In the genomic region with DNA sequence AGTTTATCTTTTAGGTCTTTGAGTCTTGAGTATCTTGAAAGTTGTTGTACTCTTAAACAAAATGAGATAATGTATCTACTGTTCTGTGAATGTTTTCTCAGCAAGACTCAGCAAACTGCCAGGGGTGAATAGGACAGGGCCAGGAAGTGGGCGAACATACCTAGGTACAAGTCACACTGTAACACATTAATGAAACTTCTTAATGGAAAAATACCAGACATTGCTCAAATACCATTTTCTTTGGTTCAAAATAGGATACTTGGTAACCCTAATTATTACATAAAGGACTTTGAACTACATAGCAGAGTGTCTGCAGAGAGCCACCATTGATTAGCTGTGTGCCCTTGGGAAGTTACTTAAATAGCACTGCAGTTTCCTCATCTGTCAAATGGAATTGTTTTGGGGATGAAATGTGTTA, we compare ENCODE assay signal across 1 cellular context.
TF ChIP-seq lines count a peak whose summit lies in the region.

No MANE protein-coding gene starts in this region.

TF ChIP-seq in HepG2, 621 proteins besides CTCF, POLR2A, EP300 and RAD21 (continued from another document and continues in another):
- no peak for TF ChIP-seq ZFP41 (CRISPR knock-in tag; IDR thresholded peaks at IDR 0.05; ENCODE audit: borderline replicate concordance)
- no peak for TF ChIP-seq TFDP1 (CRISPR knock-in tag; IDR thresholded peaks at IDR 0.05; ENCODE audit: borderline replicate concordance)
- peak; percentile 80 for TF ChIP-seq MED1 (CRISPR knock-in tag; IDR thresholded peaks at IDR 0.05)
- 0 out of 2 replicates have a peak, but pooled peaks have one; percentile 12 for TF ChIP-seq ZNF503 (CRISPR knock-in tag; IDR thresholded peaks at IDR 0.05)
- TF ChIP-seq ZMYM2 (CRISPR knock-in tag; IDR thresholded peaks at IDR 0.05): peak; percentile 52; the same call in 1 of the 2 replicates
- peak; percentile 54 for TF ChIP-seq NR2F2 (IDR thresholded peaks at IDR 0.05; ENCODE audit: borderline replicate concordance, low read depth)
- peak in 1 of 2 experiments; percentile 57; a peak in 1 of 4 replicates for TF ChIP-seq REST (IDR thresholded peaks at IDR 0.05; ENCODE audit: borderline replicate concordance in 1 of 2, low read depth in 1 of 2, low read length in 2 of 2)
- TF ChIP-seq ZNF761 (CRISPR knock-in tag; conservative IDR thresholded peaks at IDR 0.05): no peak
- no peak for TF ChIP-seq ZNF234 (CRISPR knock-in tag; conservative IDR thresholded peaks at IDR 0.05)
- TF ChIP-seq ATF5 (CRISPR knock-in tag; IDR thresholded peaks at IDR 0.05; ENCODE audit: low read depth): no peak
- TF ChIP-seq SAP130 (CRISPR knock-in tag; IDR thresholded peaks at IDR 0.05; ENCODE audit: low read depth): peak; percentile 71
- TF ChIP-seq ZNF629 (CRISPR knock-in tag; conservative IDR thresholded peaks at IDR 0.05): peak; percentile 77
- peak; percentile 59; the same call in 1 of the 2 replicates for TF ChIP-seq ZNF280D (CRISPR knock-in tag; IDR thresholded peaks at IDR 0.05)
- TF ChIP-seq FOXA3 (CRISPR knock-in tag; IDR thresholded peaks at IDR 0.05): peak; percentile 80
- TF ChIP-seq, protein P1, sequence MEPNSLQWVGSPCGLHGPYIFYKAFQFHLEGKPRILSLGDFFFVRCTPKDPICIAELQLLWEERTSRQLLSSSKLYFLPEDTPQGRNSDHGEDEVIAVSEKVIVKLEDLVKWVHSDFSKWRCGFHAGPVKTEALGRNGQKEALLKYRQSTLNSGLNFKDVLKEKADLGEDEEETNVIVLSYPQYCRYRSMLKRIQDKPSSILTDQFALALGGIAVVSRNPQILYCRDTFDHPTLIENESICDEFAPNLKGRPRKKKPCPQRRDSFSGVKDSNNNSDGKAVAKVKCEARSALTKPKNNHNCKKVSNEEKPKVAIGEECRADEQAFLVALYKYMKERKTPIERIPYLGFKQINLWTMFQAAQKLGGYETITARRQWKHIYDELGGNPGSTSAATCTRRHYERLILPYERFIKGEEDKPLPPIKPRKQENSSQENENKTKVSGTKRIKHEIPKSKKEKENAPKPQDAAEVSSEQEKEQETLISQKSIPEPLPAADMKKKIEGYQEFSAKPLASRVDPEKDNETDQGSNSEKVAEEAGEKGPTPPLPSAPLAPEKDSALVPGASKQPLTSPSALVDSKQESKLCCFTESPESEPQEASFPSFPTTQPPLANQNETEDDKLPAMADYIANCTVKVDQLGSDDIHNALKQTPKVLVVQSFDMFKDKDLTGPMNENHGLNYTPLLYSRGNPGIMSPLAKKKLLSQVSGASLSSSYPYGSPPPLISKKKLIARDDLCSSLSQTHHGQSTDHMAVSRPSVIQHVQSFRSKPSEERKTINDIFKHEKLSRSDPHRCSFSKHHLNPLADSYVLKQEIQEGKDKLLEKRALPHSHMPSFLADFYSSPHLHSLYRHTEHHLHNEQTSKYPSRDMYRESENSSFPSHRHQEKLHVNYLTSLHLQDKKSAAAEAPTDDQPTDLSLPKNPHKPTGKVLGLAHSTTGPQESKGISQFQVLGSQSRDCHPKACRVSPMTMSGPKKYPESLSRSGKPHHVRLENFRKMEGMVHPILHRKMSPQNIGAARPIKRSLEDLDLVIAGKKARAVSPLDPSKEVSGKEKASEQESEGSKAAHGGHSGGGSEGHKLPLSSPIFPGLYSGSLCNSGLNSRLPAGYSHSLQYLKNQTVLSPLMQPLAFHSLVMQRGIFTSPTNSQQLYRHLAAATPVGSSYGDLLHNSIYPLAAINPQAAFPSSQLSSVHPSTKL (CRISPR knock-in tag; IDR thresholded peaks at IDR 0.05): peak; percentile 94
- TF ChIP-seq, protein P2, sequence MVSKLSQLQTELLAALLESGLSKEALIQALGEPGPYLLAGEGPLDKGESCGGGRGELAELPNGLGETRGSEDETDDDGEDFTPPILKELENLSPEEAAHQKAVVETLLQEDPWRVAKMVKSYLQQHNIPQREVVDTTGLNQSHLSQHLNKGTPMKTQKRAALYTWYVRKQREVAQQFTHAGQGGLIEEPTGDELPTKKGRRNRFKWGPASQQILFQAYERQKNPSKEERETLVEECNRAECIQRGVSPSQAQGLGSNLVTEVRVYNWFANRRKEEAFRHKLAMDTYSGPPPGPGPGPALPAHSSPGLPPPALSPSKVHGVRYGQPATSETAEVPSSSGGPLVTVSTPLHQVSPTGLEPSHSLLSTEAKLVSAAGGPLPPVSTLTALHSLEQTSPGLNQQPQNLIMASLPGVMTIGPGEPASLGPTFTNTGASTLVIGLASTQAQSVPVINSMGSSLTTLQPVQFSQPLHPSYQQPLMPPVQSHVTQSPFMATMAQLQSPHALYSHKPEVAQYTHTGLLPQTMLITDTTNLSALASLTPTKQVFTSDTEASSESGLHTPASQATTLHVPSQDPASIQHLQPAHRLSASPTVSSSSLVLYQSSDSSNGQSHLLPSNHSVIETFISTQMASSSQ (IDR thresholded peaks at IDR 0.05; ENCODE audit: low read depth): peak; percentile 61; the same call in 1 of the 2 replicates
- TF ChIP-seq, protein P2 (CRISPR knock-in tag; IDR thresholded peaks at IDR 0.05; ENCODE audit: borderline replicate concordance): peak; percentile 72; the same call in 1 of the 2 replicates
- no peak for TF ChIP-seq ZNF484 (CRISPR knock-in tag; IDR thresholded peaks at IDR 0.05; ENCODE audit: borderline replicate concordance, low read depth)
- TF ChIP-seq RXRB (CRISPR knock-in tag; IDR thresholded peaks at IDR 0.05; ENCODE audit: borderline replicate concordance): peak; percentile 90
- TF ChIP-seq ZNF556 (CRISPR knock-in tag; IDR thresholded peaks at IDR 0.05; ENCODE audit: borderline replicate concordance): no peak
- TF ChIP-seq SIX4 (CRISPR knock-in tag; IDR thresholded peaks at IDR 0.05): 0 out of 2 replicates have a peak, but pooled peaks have one; percentile 40
- TF ChIP-seq ERF (CRISPR knock-in tag; IDR thresholded peaks at IDR 0.05): peak; percentile 30; the same call in 1 of the 2 replicates
- TF ChIP-seq FOXA1 (IDR thresholded peaks at IDR 0.05): no peak
- TF ChIP-seq FOXA1 (CRISPR knock-in tag; IDR thresholded peaks at IDR 0.05): peak; percentile 29; the same call in 1 of the 2 replicates
- TF ChIP-seq ZNF24 (IDR thresholded peaks at IDR 0.05): peak; percentile 65; the same call in 1 of the 2 replicates
- peak; percentile 12; the same call in 1 of the 2 replicates for TF ChIP-seq JUND (CRISPR knock-in tag; IDR thresholded peaks at IDR 0.05)
- TF ChIP-seq ELF1 (CRISPR knock-in tag; IDR thresholded peaks at IDR 0.05): peak; percentile 59
- TF ChIP-seq, protein P3, sequence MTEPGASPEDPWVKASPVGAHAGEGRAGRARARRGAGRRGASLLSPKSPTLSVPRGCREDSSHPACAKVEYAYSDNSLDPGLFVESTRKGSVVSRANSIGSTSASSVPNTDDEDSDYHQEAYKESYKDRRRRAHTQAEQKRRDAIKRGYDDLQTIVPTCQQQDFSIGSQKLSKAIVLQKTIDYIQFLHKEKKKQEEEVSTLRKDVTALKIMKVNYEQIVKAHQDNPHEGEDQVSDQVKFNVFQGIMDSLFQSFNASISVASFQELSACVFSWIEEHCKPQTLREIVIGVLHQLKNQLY (CRISPR knock-in tag; IDR thresholded peaks at IDR 0.05): peak; percentile 69
- peak; percentile 78 for TF ChIP-seq FOSL2 (CRISPR knock-in tag; IDR thresholded peaks at IDR 0.05)
- TF ChIP-seq GTF3A (CRISPR knock-in tag; conservative IDR thresholded peaks at IDR 0.05): no peak
- TF ChIP-seq FOXK1 (CRISPR knock-in tag; IDR thresholded peaks at IDR 0.05; ENCODE audit: borderline replicate concordance, low read depth): peak; percentile 72
- peak; percentile 90 for TF ChIP-seq NCOA2 (CRISPR knock-in tag; IDR thresholded peaks at IDR 0.05)
- 0 out of 2 replicates have a peak, but pooled peaks have one; percentile 28 for TF ChIP-seq SP5 (CRISPR knock-in tag; IDR thresholded peaks at IDR 0.05; ENCODE audit: borderline replicate concordance, low read depth)
- TF ChIP-seq TARDBP (CRISPR knock-in tag; IDR thresholded peaks at IDR 0.05): peak; percentile 66; the same call in 1 of the 2 replicates
- no peak for TF ChIP-seq SOX13 (IDR thresholded peaks at IDR 0.05)
- peak in 1 of 2 experiments; percentile 86; a peak in 2 of 4 replicates for TF ChIP-seq SOX13 (CRISPR knock-in tag; conservative IDR thresholded peaks at IDR 0.05 in 1 of 2, IDR thresholded peaks at IDR 0.05 in 1 of 2)
- TF ChIP-seq NFATC3 (CRISPR knock-in tag; IDR thresholded peaks at IDR 0.05): no peak
